In genomic region chr15:89227425-89227824, GRCh38 we compare ENCODE assay signal across 2 cellular contexts.
TF ChIP-seq lines count a peak whose summit lies in the region.

No MANE protein-coding gene starts in this region.

TF ChIP-seq in HCT116, 20 proteins besides CTCF, POLR2A, EP300 and RAD21:
- TF ChIP-seq, protein P1, sequence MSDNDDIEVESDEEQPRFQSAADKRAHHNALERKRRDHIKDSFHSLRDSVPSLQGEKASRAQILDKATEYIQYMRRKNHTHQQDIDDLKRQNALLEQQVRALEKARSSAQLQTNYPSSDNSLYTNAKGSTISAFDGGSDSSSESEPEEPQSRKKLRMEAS (IDR thresholded peaks at IDR 0.05) = no peak
- TF ChIP-seq JUND (IDR thresholded peaks at IDR 0.05) = no peak
- TF ChIP-seq EZH2 (IDR thresholded peaks at IDR 0.05) = no peak
- no peak for TF ChIP-seq SRF (IDR thresholded peaks at IDR 0.05; ENCODE audit: low read depth)
- no peak for TF ChIP-seq POLR2AphosphoS5 (IDR thresholded peaks at IDR 0.05; ENCODE audit: low read depth, low read length)
- TF ChIP-seq ZFX (IDR thresholded peaks at IDR 0.05) = no peak
- TF ChIP-seq EGR1 (IDR thresholded peaks at IDR 0.05; ENCODE audit: low read depth) = no peak
- no peak for TF ChIP-seq EZH2phosphoT487 (IDR thresholded peaks at IDR 0.05; ENCODE audit: borderline replicate concordance)
- TF ChIP-seq, protein P2, sequence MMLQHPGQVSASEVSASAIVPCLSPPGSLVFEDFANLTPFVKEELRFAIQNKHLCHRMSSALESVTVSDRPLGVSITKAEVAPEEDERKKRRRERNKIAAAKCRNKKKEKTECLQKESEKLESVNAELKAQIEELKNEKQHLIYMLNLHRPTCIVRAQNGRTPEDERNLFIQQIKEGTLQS (IDR thresholded peaks at IDR 0.05) = no peak
- TF ChIP-seq ZNF274 (IDR thresholded peaks at IDR 0.05; ENCODE audit: low read depth, low read length) = no peak
- TF ChIP-seq, protein P3, sequence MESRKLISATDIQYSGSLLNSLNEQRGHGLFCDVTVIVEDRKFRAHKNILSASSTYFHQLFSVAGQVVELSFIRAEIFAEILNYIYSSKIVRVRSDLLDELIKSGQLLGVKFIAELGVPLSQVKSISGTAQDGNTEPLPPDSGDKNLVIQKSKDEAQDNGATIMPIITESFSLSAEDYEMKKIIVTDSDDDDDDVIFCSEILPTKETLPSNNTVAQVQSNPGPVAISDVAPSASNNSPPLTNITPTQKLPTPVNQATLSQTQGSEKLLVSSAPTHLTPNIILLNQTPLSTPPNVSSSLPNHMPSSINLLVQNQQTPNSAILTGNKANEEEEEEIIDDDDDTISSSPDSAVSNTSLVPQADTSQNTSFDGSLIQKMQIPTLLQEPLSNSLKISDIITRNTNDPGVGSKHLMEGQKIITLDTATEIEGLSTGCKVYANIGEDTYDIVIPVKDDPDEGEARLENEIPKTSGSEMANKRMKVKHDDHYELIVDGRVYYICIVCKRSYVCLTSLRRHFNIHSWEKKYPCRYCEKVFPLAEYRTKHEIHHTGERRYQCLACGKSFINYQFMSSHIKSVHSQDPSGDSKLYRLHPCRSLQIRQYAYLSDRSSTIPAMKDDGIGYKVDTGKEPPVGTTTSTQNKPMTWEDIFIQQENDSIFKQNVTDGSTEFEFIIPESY (IDR thresholded peaks at IDR 0.05; ENCODE audit: extremely low read depth, insufficient replicate concordance, low read length) = no peak
- no peak for TF ChIP-seq ELF1 (IDR thresholded peaks at IDR 0.05; ENCODE audit: borderline replicate concordance, low read depth)
TF ChIP-seq in HCT116: peak in this region for 0.

TF ChIP-seq in H1, 55 proteins besides CTCF, POLR2A, EP300 and RAD21:
- TF ChIP-seq, protein P1 (IDR thresholded peaks at IDR 0.05) = no peak
- no peak for TF ChIP-seq JUN (IDR thresholded peaks at IDR 0.05; ENCODE audit: low read depth, low read length)
